ENCODE assay signal across 8 cellular contexts in genomic region chr3:23945903-23946751, GRCh38. TPM values are rescaled to one million over a fixed set of nuclear protein-coding genes. Genes with fewer than 3 reads are reported as not detected.
DNase-seq lines count a peak whose midpoint lies in the region; ATAC-seq and TF ChIP-seq lines count a peak whose summit lies in the region.

No MANE protein-coding gene starts in this region.

- DNase-seq in DMS153 treated with DMSO at 0.1 percent for 48 hours (lab: John Stamatoyannopoulos, UW; ENCODE audit: unreplicated experiment) (peak; percentile 59), IMR-90 (peak; percentile 93), activated T-cell treated with anti-CD3 and anti-CD28 coated beads for 4 hours (peak; percentile 96), epithelial cell of prostate (ENCODE audit: low read depth, low spot score) (no peak), mucosa of gallbladder (ENCODE audit: low spot score) (peak; percentile 98)
- peak; percentile 97 for DNase-seq in stimulated activated CD8-positive, alpha-beta memory T cell treated with anti-CD3 and anti-CD28 coated beads, Interleukin-4, amount 100 ng/mL, for 24 hours (ENCODE audit: low read depth)

- H4K5ac ChIP-seq in IMR-90 (ENCODE audit: low read depth, low read length), result no peak overlapping the region

- H4K8ac ChIP-seq in IMR-90 (ENCODE audit: low read depth in 2 of 2, low read length in 2 of 2), result peak overlapping the region; percentile 43 to 54; a peak in 2 of 4 replicates

- H3K79me1 ChIP-seq in IMR-90 (ENCODE audit: low read depth in 1 of 2, low read length in 2 of 2), result peaks cover 16 to 43% of the 10 kb centered on the region in 2 experiments

- H2AK5ac ChIP-seq in IMR-90 (ENCODE audit: low read depth, low read length), result peak overlapping the region; percentile 37; the same call in 1 of the 2 replicates

- peak overlapping the region; percentile 65 for H3K4ac ChIP-seq in IMR-90 (ENCODE audit: low read depth, low read length)

- H2AFZ ChIP-seq in IMR-90 (replicated peaks; ENCODE audit: low read length, poor library complexity) (peak overlapping the region; percentile 97), OCI-LY3 (ENCODE audit: low read depth, low read length) (peak overlapping the region; percentile 83)

- peak overlapping the region; percentile 48; the same call in 1 of the 2 replicates for H3K23ac ChIP-seq in IMR-90 (ENCODE audit: low read depth, low read length)

- H3K56ac ChIP-seq in IMR-90 (ENCODE audit: extremely low read depth, insufficient read depth, low read length), result peak overlapping the region; percentile 70

- H2BK5ac ChIP-seq in IMR-90 (ENCODE audit: low read depth, low read length, poor library complexity, severe bottlenecking), result peak overlapping the region; percentile 67

- TF ChIP-seq POLR2A in IMR-90 (IDR thresholded peaks at IDR 0.05; ENCODE audit: low read depth, low read length), result peak; percentile 60

- H3K27me3 ChIP-seq in IMR-90 (ENCODE audit: control insufficient read depth, insufficient read depth, low read length) (no peaks in the 10 kb centered on the region), OCI-LY3 (ENCODE audit: low read depth, low read length) (peaks cover 16% of the 10 kb centered on the region)

- H3K14ac ChIP-seq in IMR-90 (replicated peaks; ENCODE audit: low read depth, low read length), result peak overlapping the region; percentile 55

- H2BK20ac ChIP-seq in IMR-90 (ENCODE audit: low read depth, low read length), result 0 out of 2 replicates have a peak overlapping the region, but pooled peaks have one; percentile 16

- CTCF ChIA-PET in IMR-90 (lab: Yijun Ruan, JAX), result interaction anchor here (0.6 kb wide), 2 partner anchors 23 to 373 kb away, joined by 3 to 4 read pairs; no protein-coding TSS in a partner anchor

- dilution Hi-C loops in IMR-90 (cut with HindIII; ENCODE audit: low sequenced_read_pairs, unreplicated experiment), result no loop called here

- TF ChIP-seq CTCF in IMR-90 (conservative IDR thresholded peaks at IDR 0.05; ENCODE audit: low read depth, low read length), result no peak
- TF ChIP-seq CTCF in OCI-LY3 (IDR thresholded peaks at IDR 0.05; ENCODE audit: low read depth, low read length), result no peak

- TF ChIP-seq RAD21 in IMR-90 (IDR thresholded peaks at IDR 0.05; ENCODE audit: low read length), result no peak

- H2BK15ac ChIP-seq in IMR-90 (ENCODE audit: low read depth, low read length), result peak overlapping the region; percentile 29; the same call in 1 of the 3 replicates

- peak overlapping the region; percentile 54 for H4K91ac ChIP-seq in IMR-90 (ENCODE audit: insufficient read depth, low read depth, low read length)

- H3K36me3 ChIP-seq in IMR-90 (ENCODE audit: control insufficient read depth, insufficient read depth, low read length) (no peaks in the 10 kb centered on the region; the same call in 1 of the 2 replicates), OCI-LY3 (replicated peaks; ENCODE audit: low read depth, low read length) (no peaks in the 10 kb centered on the region)

- POLR2A ChIA-PET in IMR-90 (lab: Charles Lee; ENCODE audit: unreplicated experiment), result interaction anchor here (0.6 to 1.0 kb wide), 3 partner anchors 23 to 221 kb away, joined by 3 to 5 read pairs (median 3); partner anchors contain the start of genes NKIRAS1 and RPL15

- peak overlapping the region; percentile 61 for H3K27ac ChIP-seq in IMR-90 (ENCODE audit: insufficient read depth, low read length)
- peak overlapping the region; percentile 70 for H3K27ac ChIP-seq in OCI-LY3 (ENCODE audit: low read length)
- peak overlapping the region; percentile 85 for H3K27ac ChIP-seq in epithelial cell of prostate

- H3K9ac ChIP-seq in IMR-90 (ENCODE audit: low read depth, low read length) (peak overlapping the region; percentile 56), OCI-LY3 (ENCODE audit: low read length) (peak overlapping the region; percentile 59)

- H3K79me2 ChIP-seq in OCI-LY3 (ENCODE audit: low read length), result peaks cover 7% of the 10 kb centered on the region

- ATAC-seq in GM21576 (IDR thresholded peaks at IDR 0.05; ENCODE audit: unreplicated experiment) (peak; percentile 70), IMR-90 (ENCODE audit: low read depth) (peak; percentile 84)

- in situ Hi-C loops in IMR-90 (cut with MboI; ENCODE audit: low sequenced_read_pairs), result no loop called here

- no peaks in the 10 kb centered on the region for H3K9me3 ChIP-seq in IMR-90 (ENCODE audit: control insufficient read depth, insufficient read depth, low read length)
- no peaks in the 10 kb centered on the region for H3K9me3 ChIP-seq in OCI-LY3 (ENCODE audit: insufficient read depth, low read length)

- H4K20me1 ChIP-seq in IMR-90 (ENCODE audit: insufficient read depth, low read length) (peaks cover 44% of the 10 kb centered on the region), OCI-LY3 (ENCODE audit: insufficient read depth, low read length) (no peaks in the 10 kb centered on the region)

- H3K18ac ChIP-seq in IMR-90 (ENCODE audit: low read depth, low read length), result no peak overlapping the region

- H3K9me1 ChIP-seq in IMR-90 (ENCODE audit: insufficient read depth, low read length), result peaks cover 3% of the 10 kb centered on the region; the same call in 1 of the 2 replicates

- 0% methylated on average over 36 of the region's 89 CpGs; no CpG with 5 or more reads in 1 of the 2 experiments for WGBS in IMR-90 (ENCODE audit: extremely low coverage in 2 of 2, insufficient read length in 1 of 2), 2 experiments

- peak overlapping the region; percentile 84 for H2AK9ac ChIP-seq in IMR-90 (replicated peaks; ENCODE audit: low read depth, low read length, poor library complexity)

- intact Hi-C loops in IMR-90 (cut with micrococcal nuclease), result loop anchor here (1.0 to 10.0 kb wide), 2 partner anchors 29 to 661 kb away; partner anchors contain the start of gene RPL15

- H2BK120ac ChIP-seq in IMR-90 (ENCODE audit: low read depth, low read length), result peak overlapping the region; percentile 68

- H3K4me3 ChIP-seq in IMR-90 (ENCODE audit: insufficient read depth, low read depth, low read length) (peak overlapping the region; percentile 88), OCI-LY3 (ENCODE audit: low read length) (peak overlapping the region; percentile 76)

- peaks cover 13% of the 10 kb centered on the region for H3K4me1 ChIP-seq in IMR-90 (ENCODE audit: control insufficient read depth, insufficient read depth, low read length)
- peaks cover 34% of the 10 kb centered on the region for H3K4me1 ChIP-seq in OCI-LY3 (ENCODE audit: low read length)

- BruUV-seq in IMR-90 (replicated peaks; lab: Mats Ljungman, UMichigan), result no TSS peak

- H3K4me2 ChIP-seq in IMR-90 (ENCODE audit: low read depth, low read length) (peak overlapping the region; percentile 90), OCI-LY3 (ENCODE audit: low read length) (peak overlapping the region; percentile 68)

TF ChIP-seq in IMR-90, 13 proteins besides CTCF, POLR2A, EP300 and RAD21:
- TF ChIP-seq USF2 (IDR thresholded peaks at IDR 0.05; ENCODE audit: low read depth, low read length) (peak; percentile 96), MXI1 (IDR thresholded peaks at IDR 0.05; ENCODE audit: borderline replicate concordance, low read depth, low read length) (peak; percentile 10; the same call in 1 of the 2 replicates), MAZ (IDR thresholded peaks at IDR 0.05; ENCODE audit: borderline replicate concordance, low read depth, low read length) (peak; percentile 97), NFE2L2 (IDR thresholded peaks at IDR 0.05; ENCODE audit: low read depth, low read length) (no peak), CHD1 (IDR thresholded peaks at IDR 0.05; ENCODE audit: low read depth, low read length) (no peak), CEBPB (IDR thresholded peaks at IDR 0.05; ENCODE audit: low read depth, low read length) (peak; percentile 61), FOS (IDR thresholded peaks at IDR 0.05; ENCODE audit: low read depth, low read length) (no peak), RFX5 (IDR thresholded peaks at IDR 0.05; ENCODE audit: low read depth, low read length) (0 out of 2 replicates have a peak, but pooled peaks have one; percentile 33), RCOR1 (IDR thresholded peaks at IDR 0.05; ENCODE audit: insufficient replicate concordance, low read length) (no peak), MAFK (IDR thresholded peaks at IDR 0.05; ENCODE audit: low read depth, low read length) (0 out of 2 replicates have a peak, but pooled peaks have one; percentile 9), SMC3 (IDR thresholded peaks at IDR 0.05; ENCODE audit: low read depth, low read length) (no peak), BHLHE40 (IDR thresholded peaks at IDR 0.05; ENCODE audit: low read depth, low read length) (peak; percentile 96), ELK1 (IDR thresholded peaks at IDR 0.05; ENCODE audit: borderline replicate concordance, low read depth, low read length) (no peak)

RNA-seq across cellular contexts. Expression of gene NR1D2, which starts 1.0 kb away (rescaled TPM):
- total RNA-seq in IMR-90 (2012; rRNA removed) (41.0 and 46.1 TPM in 2 replicates), mucosa of gallbladder (51.8 TPM)
- polyA plus RNA-seq in IMR-90 (2012; rRNA removed), result 7.5 and 8.1 TPM in 2 replicates
- polyA plus RNA-seq in IMR-90 (2012; cell fraction: cytosol; rRNA removed), result 1.7 and 2.1 TPM in 2 replicates
- 0.62 and 8.5 TPM in 2 replicates for polyA plus RNA-seq in IMR-90 (2012; cell fraction: nucleus; rRNA removed; ENCODE audit: low replicate concordance)

RNA-seq across cellular contexts. Expression of gene RPL15, which starts 29.2 kb away (rescaled TPM):
- 1,419 and 2,730 TPM in 2 replicates for total RNA-seq in IMR-90 (2012; rRNA removed)
- polyA plus RNA-seq in IMR-90 (2012; rRNA removed), result 4,701 and 5,087 TPM in 2 replicates
- polyA plus RNA-seq in IMR-90 (2012; cell fraction: cytosol; rRNA removed), result 2,854 and 3,719 TPM in 2 replicates
- polyA plus RNA-seq in IMR-90 (2012; cell fraction: nucleus; rRNA removed; ENCODE audit: low replicate concordance), result 1,256 and 2,197 TPM in 2 replicates
- total RNA-seq in mucosa of gallbladder, result 1,351 TPM

RNA-seq across cellular contexts. Expression of gene NKIRAS1, which starts 29.3 kb away (rescaled TPM):
- total RNA-seq in IMR-90 (2012; rRNA removed), result 6.8 and 16.1 TPM in 2 replicates
- polyA plus RNA-seq in IMR-90 (2012; rRNA removed), result 5.6 and 6.1 TPM in 2 replicates
- polyA plus RNA-seq in IMR-90 (2012; cell fraction: cytosol; rRNA removed), result 2.4 and 3.6 TPM in 2 replicates
- polyA plus RNA-seq in IMR-90 (2012; cell fraction: nucleus; rRNA removed; ENCODE audit: low replicate concordance), result 1.0 and 3.0 TPM in 2 replicates
- 11.0 TPM for total RNA-seq in mucosa of gallbladder
